8 cellular contexts compared by ENCODE assay signal in the genomic region with DNA sequence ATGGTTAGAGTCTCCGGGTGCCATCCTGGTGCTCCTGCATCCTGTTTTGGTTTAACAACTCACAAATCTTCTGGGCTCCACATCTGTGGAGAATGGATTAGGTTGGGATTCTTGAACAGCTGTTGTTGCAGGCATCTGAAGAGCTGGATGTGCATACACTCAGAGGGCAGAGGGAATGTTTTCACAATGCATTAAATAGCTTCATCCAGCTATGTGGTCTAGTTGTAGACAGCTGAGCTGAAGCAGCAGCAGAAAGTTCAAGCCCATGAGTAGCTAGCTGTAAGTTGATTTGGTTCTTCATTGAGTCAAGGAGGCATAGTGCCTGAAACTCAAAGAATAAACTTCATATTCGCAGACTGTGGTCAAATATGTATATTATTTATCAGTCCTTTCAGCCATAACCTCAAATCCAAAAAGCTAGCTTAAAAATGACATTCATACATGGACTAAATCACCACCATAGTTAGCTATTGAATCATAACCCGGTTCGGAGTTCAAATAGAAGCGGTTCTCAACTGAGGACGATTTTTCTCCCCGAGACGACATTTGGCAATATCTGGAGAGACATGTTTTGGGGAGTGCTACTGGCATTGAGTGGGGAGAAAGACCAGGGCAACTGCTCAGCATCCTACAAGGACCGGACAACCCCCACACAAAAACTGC. TPM values are rescaled to one million over a fixed set of nuclear protein-coding genes. Genes with fewer than 3 reads are reported as not detected.
DNase-seq lines count a peak whose midpoint lies in the region; ATAC-seq and TF ChIP-seq lines count a peak whose summit lies in the region.

No MANE protein-coding gene starts in this region.

- intact Hi-C loops in left lung (cut with DNase I) = no loop called here

- H3K36me3 ChIP-seq in left lung = peaks cover 0 to 9% of the 10 kb centered on the region in 2 donors

- H3K4me3 Mint-ChIP-seq in activated T-cell treated with anti-CD3 and anti-CD28 coated beads, Interleukin-2, amount 50 U/mL, for 72 hours = peak overlapping the region; percentile 75 to 90
- H3K4me3 Mint-ChIP-seq in type B pancreatic cell = peak overlapping the region; percentile 96

- ATAC-seq in activated T-cell treated with anti-CD3 and anti-CD28 coated beads, Interleukin-2, amount 50 U/mL, for 72 hours (replicated peaks in 1 of 2) = no peak
- no peak for ATAC-seq in activated naive CD4-positive, alpha-beta T cell treated with anti-CD3 and anti-CD28 coated beads, Interleukin-2, amount 50 U/mL, for 72 hours
- no peak for ATAC-seq in left lung
- no peak for ATAC-seq in HG02610 (IDR thresholded peaks at IDR 0.05; ENCODE audit: unreplicated experiment)
- ATAC-seq in HG02884 (IDR thresholded peaks at IDR 0.05; ENCODE audit: unreplicated experiment) = no peak

- no peaks in the 10 kb centered on the region for H3K9me3 ChIP-seq in left lung

- no peaks in the 10 kb centered on the region for H3K27me3 Mint-ChIP-seq in activated T-cell treated with anti-CD3 and anti-CD28 coated beads, Interleukin-2, amount 50 U/mL, for 72 hours (ENCODE audit: low read depth)
- H3K27me3 Mint-ChIP-seq in type B pancreatic cell = no peaks in the 10 kb centered on the region

- no peaks in the 10 kb centered on the region for H3K27me3 ChIP-seq in left lung

- DNase-seq in activated T-cell treated with anti-CD3 and anti-CD28 coated beads, Interleukin-2, amount 50 U/mL, for 72 hours = no peak
- no peak for DNase-seq in activated T-cell treated with anti-CD3 and anti-CD28 coated beads, Interleukin-2, amount 50 U/mL, for 1 hour
- DNase-seq in activated naive CD4-positive, alpha-beta T cell treated with anti-CD3 and anti-CD28 coated beads, Interleukin-2, amount 50 U/mL, for 72 hours (ENCODE audit: low spot score in 2 of 2) = no peak
- DNase-seq in left lung (no peak), type B pancreatic cell (ENCODE audit: extremely low spot score, unreplicated experiment) (no peak)
- DNase-seq in NK-92 treated with Interleukin-12 subunit alpha and Interleukin-12 subunit beta, amount 100 ng/mL, for 24 hours (lab: John Stamatoyannopoulos, UW) = no peak

- H3K27ac Mint-ChIP-seq in activated T-cell treated with anti-CD3 and anti-CD28 coated beads, Interleukin-2, amount 50 U/mL, for 72 hours = peak overlapping the region; percentile 90
- peak overlapping the region; percentile 96 to 99 for H3K27ac Mint-ChIP-seq in activated naive CD4-positive, alpha-beta T cell treated with anti-CD3 and anti-CD28 coated beads, Interleukin-2, amount 50 U/mL, for 72 hours
- H3K27ac Mint-ChIP-seq in type B pancreatic cell = peak overlapping the region; percentile 98

- H3K36me3 Mint-ChIP-seq in activated T-cell treated with anti-CD3 and anti-CD28 coated beads, Interleukin-2, amount 50 U/mL, for 72 hours (ENCODE audit: insufficient read depth in 2 of 2) = peaks cover 4 to 6% of the 10 kb centered on the region in 2 donors
- H3K36me3 Mint-ChIP-seq in activated naive CD4-positive, alpha-beta T cell treated with anti-CD3 and anti-CD28 coated beads, Interleukin-2, amount 50 U/mL, for 72 hours = peaks cover 7 to 18% of the 10 kb centered on the region in 2 donors
- no peaks in the 10 kb centered on the region for H3K36me3 Mint-ChIP-seq in type B pancreatic cell

- no peaks in the 10 kb centered on the region for H3K9me3 Mint-ChIP-seq in activated T-cell treated with anti-CD3 and anti-CD28 coated beads, Interleukin-2, amount 50 U/mL, for 72 hours
- H3K9me3 Mint-ChIP-seq in activated naive CD4-positive, alpha-beta T cell treated with anti-CD3 and anti-CD28 coated beads, Interleukin-2, amount 50 U/mL, for 72 hours = no peaks in the 10 kb centered on the region
- no peaks in the 10 kb centered on the region for H3K9me3 Mint-ChIP-seq in type B pancreatic cell

- H3K4me3 ChIP-seq in left lung = peak overlapping the region; percentile 80 to 96

- H3K4me1 Mint-ChIP-seq in activated T-cell treated with anti-CD3 and anti-CD28 coated beads, Interleukin-2, amount 50 U/mL, for 72 hours (ENCODE audit: low read depth) = peaks cover 68% of the 10 kb centered on the region
- H3K4me1 Mint-ChIP-seq in type B pancreatic cell (ENCODE audit: unreplicated experiment) = peaks cover 30% of the 10 kb centered on the region

- H3K27ac ChIP-seq in left lung = peak overlapping the region; percentile 73 to 90

- no peak for TF ChIP-seq CTCF in left lung (IDR thresholded peaks at IDR 0.05)
- TF ChIP-seq CTCF in type B pancreatic cell (conservative IDR thresholded peaks at IDR 0.05) = no peak

- peaks cover 17 to 75% of the 10 kb centered on the region in 2 donors for H3K4me1 ChIP-seq in left lung

RNA-seq across cellular contexts. Expression of a gene that starts 0.9 kb away (rescaled TPM):
- 10 to 100 TPM; 67.8 to 72.8 TPM for total RNA-seq in activated T-cell treated with anti-CD3 and anti-CD28 coated beads, Interleukin-2, amount 50 U/mL, for 72 hours
- 10 to 100 TPM; 64.7 to 65.2 TPM for total RNA-seq in activated naive CD4-positive, alpha-beta T cell treated with anti-CD3 and anti-CD28 coated beads, Interleukin-2, amount 50 U/mL, for 72 hours
- total RNA-seq in left lung (10 to 100 TPM; 57.0 to 69.9 TPM), type B pancreatic cell (ENCODE audit: low replicate concordance) (34.6 and 43.4 TPM in 2 replicates)

RNA-seq across cellular contexts. Expression of a gene that starts 2.2 kb away (rescaled TPM):
- 10 to 100 TPM; 70.0 to 74.9 TPM for total RNA-seq in activated T-cell treated with anti-CD3 and anti-CD28 coated beads, Interleukin-2, amount 50 U/mL, for 72 hours
- 10 to 100 TPM; 64.3 to 70.1 TPM for total RNA-seq in activated naive CD4-positive, alpha-beta T cell treated with anti-CD3 and anti-CD28 coated beads, Interleukin-2, amount 50 U/mL, for 72 hours
- total RNA-seq in left lung (10 to 100 TPM; 42.7 to 72.7 TPM), type B pancreatic cell (ENCODE audit: low replicate concordance) (26.3 and 38.4 TPM in 2 replicates)

RNA-seq across cellular contexts. Expression of a gene that starts 50.0 kb away (rescaled TPM):
- total RNA-seq in activated T-cell treated with anti-CD3 and anti-CD28 coated beads, Interleukin-2, amount 50 U/mL, for 72 hours = 10 to 100 TPM; 16.9 to 19.0 TPM
- total RNA-seq in activated naive CD4-positive, alpha-beta T cell treated with anti-CD3 and anti-CD28 coated beads, Interleukin-2, amount 50 U/mL, for 72 hours = 10 to 100 TPM in 1 of 2 donors, 1 to 10 TPM in 1; 6.4 to 12.7 TPM
- total RNA-seq in left lung = 10 to 100 TPM; 13.9 to 25.1 TPM
- 20.8 and 21.4 TPM in 2 replicates for total RNA-seq in type B pancreatic cell (ENCODE audit: low replicate concordance)
